9 cellular contexts compared by ENCODE assay signal in genomic region chr5:133655966-133656365, GRCh38. TPM values are rescaled to one million over a fixed set of nuclear protein-coding genes. Genes with fewer than 3 reads are reported as not detected.
"Had no signal": no experiment of that assay in that cellular context is flagged by ENCODE, and none has a peak within 500 bp of the region (broad histone marks: within the 10 kb centered on the region; RNA-seq: fewer than 3 reads in every experiment).

No MANE protein-coding gene starts in this region.

- DNase-seq: GDM1, GF-D8 had no signal

- FAIRE-seq: G401.6, GM12878, GM12891, GM12892, GM18507, GM19239 had no signal

- H3K4me3 ChIP-seq: GM12878 had no signal

RNA-seq across cellular contexts. Expression of gene FSTL4, which starts 43.6 kb away (rescaled TPM):
- total RNA-seq: G401 had no signal
